ENCODE assay signal across 1 cellular context in the genomic region with DNA sequence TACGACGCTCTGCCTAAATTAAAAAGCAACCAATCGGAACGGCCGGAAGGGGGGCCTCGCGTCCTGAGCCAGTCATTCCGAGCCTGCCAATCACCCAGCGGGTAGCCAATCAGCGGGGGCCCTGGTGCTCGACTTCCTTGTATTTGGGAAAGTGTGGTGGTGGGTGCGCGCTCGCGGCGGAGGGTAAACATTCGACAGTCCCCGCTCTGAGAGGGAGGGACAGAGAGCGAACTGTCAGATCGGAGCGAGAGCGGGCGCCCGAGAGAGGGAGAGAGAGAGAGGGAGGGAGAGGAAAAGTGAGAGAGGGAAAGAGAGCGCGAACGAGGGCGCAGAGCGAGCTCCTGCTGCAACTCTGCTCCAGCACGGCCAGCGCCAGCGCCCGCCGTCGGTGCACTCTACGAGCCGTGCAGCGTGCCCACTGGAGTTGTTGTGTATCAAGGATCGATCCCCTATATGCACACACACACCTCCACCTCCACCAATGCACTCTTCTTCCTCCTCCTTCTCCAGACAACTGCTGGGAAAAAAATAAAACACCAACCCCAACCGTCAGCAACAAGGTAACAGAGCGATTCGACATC.
TF ChIP-seq lines count a peak whose summit lies in the region.

A gene (plus strand): TSS at position 190 of the 581 bp plus-strand sequence. CDS start 1,396 bp downstream, outside the sequence.

TF ChIP-seq in GM12878, 131 proteins besides CTCF, POLR2A, EP300 and RAD21 (continued from another document):
- TF ChIP-seq, protein P1, sequence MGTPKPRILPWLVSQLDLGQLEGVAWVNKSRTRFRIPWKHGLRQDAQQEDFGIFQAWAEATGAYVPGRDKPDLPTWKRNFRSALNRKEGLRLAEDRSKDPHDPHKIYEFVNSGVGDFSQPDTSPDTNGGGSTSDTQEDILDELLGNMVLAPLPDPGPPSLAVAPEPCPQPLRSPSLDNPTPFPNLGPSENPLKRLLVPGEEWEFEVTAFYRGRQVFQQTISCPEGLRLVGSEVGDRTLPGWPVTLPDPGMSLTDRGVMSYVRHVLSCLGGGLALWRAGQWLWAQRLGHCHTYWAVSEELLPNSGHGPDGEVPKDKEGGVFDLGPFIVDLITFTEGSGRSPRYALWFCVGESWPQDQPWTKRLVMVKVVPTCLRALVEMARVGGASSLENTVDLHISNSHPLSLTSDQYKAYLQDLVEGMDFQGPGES (IDR thresholded peaks at IDR 0.05) = no peak
- TF ChIP-seq JUND (IDR thresholded peaks at IDR 0.05; ENCODE audit: low read depth, low read length) (no peak), RAD51 (IDR thresholded peaks at IDR 0.05) (no peak), MEF2A (IDR thresholded peaks at IDR 0.05; ENCODE audit: insufficient read depth, low read depth, low read length) (no peak), POU2F2 (IDR thresholded peaks at IDR 0.05; ENCODE audit: borderline replicate concordance, low read depth, low read length) (no peak), DPF2 (IDR thresholded peaks at IDR 0.05) (no peak), NRF1 (conservative IDR thresholded peaks at IDR 0.05; ENCODE audit: low read depth, low read length) (no peak)
